Comparison of ENCODE assay signal across 8 cellular contexts in the genomic region with DNA sequence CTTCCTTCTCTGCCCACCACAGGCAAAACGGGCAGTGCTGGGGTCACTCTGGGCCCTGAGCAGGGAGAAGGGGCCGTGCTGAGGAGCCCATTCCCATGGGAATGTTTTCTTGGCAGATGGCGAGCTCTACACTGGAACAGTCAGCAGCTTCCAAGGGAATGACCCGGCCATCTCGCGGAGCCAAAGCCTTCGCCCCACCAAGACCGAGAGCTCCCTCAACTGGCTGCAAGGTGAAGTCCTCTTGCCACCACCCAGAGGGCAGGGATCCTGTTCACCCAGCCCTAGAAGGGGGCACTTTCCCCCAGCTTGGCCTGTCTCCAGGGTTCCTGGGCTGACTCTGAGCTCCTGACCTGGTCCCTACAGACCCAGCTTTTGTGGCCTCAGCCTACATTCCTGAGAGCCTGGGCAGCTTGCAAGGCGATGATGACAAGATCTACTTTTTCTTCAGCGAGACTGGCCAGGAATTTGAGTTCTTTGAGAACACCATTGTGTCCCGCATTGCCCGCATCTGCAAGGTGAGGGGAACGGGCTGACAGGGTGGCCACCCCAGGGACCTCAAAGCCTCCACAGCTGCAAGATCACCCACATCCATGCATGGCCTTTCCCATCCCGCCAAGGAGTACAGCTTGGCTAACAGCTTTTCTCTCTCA. TPM values are rescaled to one million over a fixed set of nuclear protein-coding genes. Genes with fewer than 3 reads are reported as not detected.
DNase-seq lines count a peak whose midpoint lies in the region; ATAC-seq, FAIRE-seq and TF ChIP-seq lines count a peak whose summit lies in the region.

No MANE protein-coding gene starts in this region.

- H3K36me3 Mint-ChIP-seq in GM23338 (ENCODE audit: low read depth), result peaks cover 23% of the 10 kb centered on the region

- H3K36me3 ChIP-seq in GM23338 (ENCODE audit: insufficient read depth), result peaks cover 8% of the 10 kb centered on the region
- H3K36me3 ChIP-seq in GM12878 (ENCODE audit: control insufficient read depth in 2 of 2, insufficient read depth in 2 of 2, low read length in 1 of 2), result peaks cover 5 to 13% of the 10 kb centered on the region in 2 experiments; a peak in 3 of 4 replicates

- TF ChIP-seq CTCF in GM23338 (conservative IDR thresholded peaks at IDR 0.05; ENCODE audit: low read depth in 2 of 2) (peak; percentile 65 to 95), GM12878 (IDR thresholded peaks at IDR 0.05 in 2 of 3, conservative IDR thresholded peaks at IDR 0.05 in 1 of 3; ENCODE audit: control insufficient read depth in 2 of 3, extremely low read depth in 1 of 3, insufficient read depth in 1 of 3, low read depth in 3 of 3, low read length in 3 of 3) (peak; percentile 66 to 82 (median 81))

- H3K4me1 Mint-ChIP-seq in GM23338, result peaks cover 9% of the 10 kb centered on the region

- H4K20me1 ChIP-seq in GM23338 (replicated peaks; ENCODE audit: insufficient read depth), result peaks cover 5% of the 10 kb centered on the region; the same call in 1 of the 2 replicates
- H4K20me1 ChIP-seq in GM12878 (ENCODE audit: control insufficient read depth, insufficient read depth), result no peaks in the 10 kb centered on the region; the same call in 1 of the 2 replicates

- H3K27ac ChIP-seq in GM23338 (ENCODE audit: low read depth), result no peak overlapping the region; the same call in 1 of the 2 replicates
- no peak overlapping the region for H3K27ac ChIP-seq in GM12878 (ENCODE audit: control insufficient read depth, insufficient read depth)

- H3K4me1 ChIP-seq in GM23338 (ENCODE audit: insufficient read depth), result no peaks in the 10 kb centered on the region; the same call in 1 of the 2 replicates
- peaks cover 2% of the 10 kb centered on the region; the same call in 1 of the 2 replicates for H3K4me1 ChIP-seq in GM12878 (ENCODE audit: control insufficient read depth, insufficient read depth, low read length)

- SMC1A ChIA-PET in GM12878 (lab: Charles Lee; ENCODE audit: uncharacterized antibody, unreplicated experiment), result interaction anchor here (0.6 to 3.0 kb wide), 15 partner anchors 11 to 323 kb away, joined by 3 to 24 read pairs (median 5); partner anchors contain the start of genes CIB1 and GDPGP1

- H3K4me3 ChIP-seq in GM23338 (no peak overlapping the region), GM12878 (no peak overlapping the region), skeletal muscle cell (ENCODE audit: low read depth, low read length) (no peak overlapping the region)

- TF ChIP-seq RAD21 in GM12878 (IDR thresholded peaks at IDR 0.05; ENCODE audit: insufficient read depth, low read depth, low read length), result peak; percentile 82

- H3K9ac ChIP-seq in GM12878 (ENCODE audit: control insufficient read depth, insufficient read depth, low read length), result no peak overlapping the region

- H2AFZ ChIP-seq in GM23338 (no peak overlapping the region), GM12878 (ENCODE audit: control insufficient read depth, low read depth, low read length) (no peak overlapping the region)

- H3K27ac Mint-ChIP-seq in GM23338, result 0 out of 2 replicates have a peak overlapping the region, but pooled peaks have one; percentile 44

- H3K27me3 Mint-ChIP-seq in GM23338 (ENCODE audit: insufficient read depth, low read depth, poor library complexity), result peaks cover 5% of the 10 kb centered on the region

- no peak for TF ChIP-seq POLR2A in GM12878 (IDR thresholded peaks at IDR 0.05; ENCODE audit: low read depth, low read length)

- RAD21 ChIA-PET in GM12878 (lab: Charles Lee; ENCODE audit: unreplicated experiment), result interaction anchor here (0.6 to 3.6 kb wide), 19 partner anchors 10 to 323 kb away, joined by 3 to 25 read pairs (median 4); partner anchors contain the start of genes CIB1, GDPGP1 and SEMA4B

- POLR2A ChIA-PET in GM12878 (lab: Charles Lee), result interaction anchor here (0.8 to 2.4 kb wide), 4 partner anchors 10 to 53 kb away, joined by 3 to 15 read pairs (median 5); partner anchors contain the start of genes CIB1 and GDPGP1

- H3K4me3 Mint-ChIP-seq in GM23338, result no peak overlapping the region

- H3K4me2 ChIP-seq in GM23338, result no peak overlapping the region
- H3K4me2 ChIP-seq in GM12878 (ENCODE audit: control insufficient read depth, insufficient read depth), result no peak overlapping the region

- FAIRE-seq in GM12878 (lab: Jason Lieb, UNC), result no peak

- H3K79me2 ChIP-seq in GM23338 (replicated peaks; ENCODE audit: insufficient read depth), result 0 out of 2 replicates have a peak, but pooled peaks cover 7% of the 10 kb centered on the region
- H3K79me2 ChIP-seq in GM12878 (ENCODE audit: control insufficient read depth, insufficient read depth, low read length), result no peaks in the 10 kb centered on the region

- WGBS in GM12878 (ENCODE audit: insufficient coverage, insufficient replicate concordance, low lambda C conversion rate, missing lambda C conversion rate), result 60% methylated on average over 14 of the region's 14 CpGs

- in situ Hi-C loops in GM12878 (cut with MboI), result no loop called here

- DNase-seq in COLO668 (lab: John Stamatoyannopoulos, UW; ENCODE audit: unreplicated experiment), result peak; percentile 72
- peak; percentile 90 for DNase-seq in GM23338 (ENCODE audit: low spot score)
- peak; percentile 97 for DNase-seq in NCI-H82 (lab: John Stamatoyannopoulos, UW)
- no peak for DNase-seq in GM12878 (ENCODE audit: low read depth, low spot score)
- DNase-seq in hippocampal formation (lab: John Stamatoyannopoulos, UW), result peak; percentile 59 to 71
- DNase-seq in skeletal muscle cell (ENCODE audit: low read depth), result peak; percentile 64

- H3F3A ChIP-seq in GM23338 (replicated peaks; ENCODE audit: low read depth), result no peaks in the 10 kb centered on the region

- intact Hi-C loops in GM12878 (cut with micrococcal nuclease; ENCODE audit: unreplicated experiment), result no loop called here

- H3K9me3 Mint-ChIP-seq in GM23338, result no peaks in the 10 kb centered on the region

- ATAC-seq in GM23338 (peak; percentile 87), GM12878 (peak; percentile 83), GM21528 (IDR thresholded peaks at IDR 0.05; ENCODE audit: low FRiP score, unreplicated experiment) (no peak), GM21825 (IDR thresholded peaks at IDR 0.05; ENCODE audit: unreplicated experiment) (no peak)

- CTCF ChIA-PET in GM12878 (lab: Yijun Ruan, JAX), result interaction anchor here (0.7 to 4.2 kb wide), 30 partner anchors 9 to 652 kb away, joined by 3 to 40 read pairs (median 4); partner anchors contain the start of genes CIB1, GDPGP1, SEMA4B and TTLL13

- H3K9me2 ChIP-seq in GM23338 (ENCODE audit: insufficient read depth), result no peaks in the 10 kb centered on the region

- no peaks in the 10 kb centered on the region for H3K27me3 ChIP-seq in GM23338 (ENCODE audit: insufficient read depth)
- H3K27me3 ChIP-seq in GM12878 (replicated peaks in 1 of 2; ENCODE audit: control insufficient read depth in 2 of 2, insufficient read depth in 2 of 2, low read length in 1 of 2), result no peaks in the 10 kb centered on the region

- H3K9me3 ChIP-seq in GM12878 (replicated peaks; ENCODE audit: control insufficient read depth, insufficient read depth, low read length), result no peaks in the 10 kb centered on the region

- BruUV-seq in GM12878 (replicated peaks; lab: Mats Ljungman, UMichigan), result no TSS peak

- TF ChIP-seq EP300 in GM12878 (IDR thresholded peaks at IDR 0.05; ENCODE audit: borderline replicate concordance in 1 of 2, control insufficient read depth in 1 of 2, low read depth in 2 of 2, low read length in 2 of 2), result no peak

RNA-seq across cellular contexts. Expression of gene CIB1, which starts 12.4 kb away (rescaled TPM):
- total RNA-seq in GM23338 (2014; rRNA removed; shearing (Covaris generic)), result 9.8 and 11.2 TPM in 2 replicates
- polyA plus RNA-seq in GM23338 (2016; fragmentation: Nextera tagmentation; extraction: Ambion mirVana), result 33.5 and 35.9 TPM in 2 replicates
- total RNA-seq in GM12878 (2013; cell fraction: nucleolus; rRNA removed), result 10.1 and 10.3 TPM in 2 replicates
- total RNA-seq in GM12878 (2014; rRNA removed), result 67.1 and 73.8 TPM in 2 replicates
- total RNA-seq in GM12878 (2014; rRNA removed; fragmentation: Illumina TruSeq; extraction: Trizol), result 51.4 and 53.0 TPM in 2 replicates
- total RNA-seq in GM12878 (2021), result 80.8 and 88.8 TPM in 2 replicates
- 55.1 TPM for polyA plus RNA-seq in GM12878 (2011; ENCODE audit: low read depth)
- 78.5 and 155 TPM in 2 replicates for polyA plus RNA-seq in GM12878 (2011; rRNA removed)
- polyA plus RNA-seq in GM12878 (2011; cell fraction: cytosol; rRNA removed), result 207 and 248 TPM in 2 replicates
- polyA plus RNA-seq in GM12878 (2011; cell fraction: nucleus; rRNA removed), result 114 and 156 TPM in 2 replicates
- 109 and 142 TPM in 2 replicates for polyA plus RNA-seq in GM12878 (2012)
- polyA plus RNA-seq in GM12878 (2014; fragmentation: Illumina TruSeq; extraction: Trizol), result 42.7 and 83.0 TPM in 2 replicates
- 10 to 100 TPM; 10.8 to 42.5 TPM for polyA plus RNA-seq in GM12878 (2014; fragmentation: Nextera tagmentation; extraction: Ambion mirVana)
- 141 and 142 TPM in 2 replicates for polyA plus RNA-seq in GM12878 (2014; rRNA removed)
- 100 to 1,000 TPM; 128 to 134 TPM for polyA plus RNA-seq in GM12878 (2016; fragmentation: Nextera tagmentation; extraction: Ambion mirVana)
- polyA minus RNA-seq in GM12878 (2011; rRNA and poly(A)+ RNA removed), result 57.2 and 93.1 TPM in 2 replicates
- 17.9 and 31.4 TPM in 2 replicates for polyA minus RNA-seq in GM12878 (2011; cell fraction: cytosol; rRNA and poly(A)+ RNA removed)
- polyA minus RNA-seq in GM12878 (2011; cell fraction: nucleus; rRNA and poly(A)+ RNA removed), result 11.7 and 13.8 TPM in 2 replicates

RNA-seq across cellular contexts. Expression of gene GDPGP1, which starts 12.6 kb away (rescaled TPM):
- 1.2 and 3.8 TPM in 2 replicates for total RNA-seq in GM23338 (2014; rRNA removed; shearing (Covaris generic))
- 0.52 and 0.61 TPM in 2 replicates for polyA plus RNA-seq in GM23338 (2016; fragmentation: Nextera tagmentation; extraction: Ambion mirVana)
- total RNA-seq in GM12878 (2013; cell fraction: nucleolus; rRNA removed), result 14.4 and 14.8 TPM in 2 replicates
- 5.2 and 5.6 TPM in 2 replicates for total RNA-seq in GM12878 (2014; rRNA removed)
- 2.7 and 3.5 TPM in 2 replicates for total RNA-seq in GM12878 (2014; rRNA removed; fragmentation: Illumina TruSeq; extraction: Trizol)
- total RNA-seq in GM12878 (2021), result 7.8 and 8.9 TPM in 2 replicates
- 1.8 TPM for polyA plus RNA-seq in GM12878 (2011; ENCODE audit: low read depth)
- 1.5 and 3.2 TPM in 2 replicates for polyA plus RNA-seq in GM12878 (2011; rRNA removed)
- polyA plus RNA-seq in GM12878 (2011; cell fraction: cytosol; rRNA removed), result 3.5 and 3.8 TPM in 2 replicates
- 7.7 and 7.9 TPM in 2 replicates for polyA plus RNA-seq in GM12878 (2011; cell fraction: nucleus; rRNA removed)
- 2.5 and 2.6 TPM in 2 replicates for polyA plus RNA-seq in GM12878 (2012)
- polyA plus RNA-seq in GM12878 (2014; fragmentation: Illumina TruSeq; extraction: Trizol), result 0.90 and 2.2 TPM in 2 replicates
- polyA plus RNA-seq in GM12878 (2014; fragmentation: Nextera tagmentation; extraction: Ambion mirVana), result under 1 TPM; 0.68 to 0.85 TPM
- polyA plus RNA-seq in GM12878 (2014; rRNA removed), result 4.3 TPM in 2 replicates
- 1 to 10 TPM; 2.1 to 3.8 TPM for polyA plus RNA-seq in GM12878 (2016; fragmentation: Nextera tagmentation; extraction: Ambion mirVana)
- 7.0 and 18.5 TPM in 2 replicates for polyA minus RNA-seq in GM12878 (2011; rRNA and poly(A)+ RNA removed)
- polyA minus RNA-seq in GM12878 (2011; cell fraction: cytosol; rRNA and poly(A)+ RNA removed), result 1.7 and 4.5 TPM in 2 replicates
- polyA minus RNA-seq in GM12878 (2011; cell fraction: nucleus; rRNA and poly(A)+ RNA removed), result 13.9 and 18.6 TPM in 2 replicates

RNA-seq across cellular contexts. Expression of gene SEMA4B, which starts 20.2 kb away (rescaled TPM):
- 41.2 and 48.2 TPM in 2 replicates for total RNA-seq in GM23338 (2014; rRNA removed; shearing (Covaris generic))
- polyA plus RNA-seq in GM23338 (2016; fragmentation: Nextera tagmentation; extraction: Ambion mirVana) (16.7 and 19.5 TPM in 2 replicates), GM12878 (2011; rRNA removed) (3.9 and 8.7 TPM in 2 replicates), GM12878 (2014; fragmentation: Illumina TruSeq; extraction: Trizol) (3.7 and 8.1 TPM in 2 replicates), GM12878 (2014; fragmentation: Nextera tagmentation; extraction: Ambion mirVana) (1 to 10 TPM in 1 of 2 experiments, under 1 TPM in 1; 0.87 to 1.4 TPM), GM12878 (2014; rRNA removed) (16.3 and 18.1 TPM in 2 replicates), GM12878 (2016; fragmentation: Nextera tagmentation; extraction: Ambion mirVana) (10 to 100 TPM in 1 of 2 experiments, 1 to 10 TPM in 1; 10.0 to 10.8 TPM)
- total RNA-seq in GM12878 (2013; cell fraction: nucleolus; rRNA removed), result 76.9 and 77.1 TPM in 2 replicates
- total RNA-seq in GM12878 (2014; rRNA removed) (10.4 and 13.4 TPM in 2 replicates), GM12878 (2014; rRNA removed; fragmentation: Illumina TruSeq; extraction: Trizol) (7.7 and 8.8 TPM in 2 replicates), GM12878 (2021) (23.5 and 26.0 TPM in 2 replicates)
- 5.7 TPM for polyA plus RNA-seq in GM12878 (2011; ENCODE audit: low read depth)
- 9.1 and 11.6 TPM in 2 replicates for polyA plus RNA-seq in GM12878 (2011; cell fraction: cytosol; rRNA removed)
- polyA plus RNA-seq in GM12878 (2011; cell fraction: nucleus; rRNA removed), result 40.5 and 46.0 TPM in 2 replicates
- polyA plus RNA-seq in GM12878 (2012), result 12.4 and 13.5 TPM in 2 replicates
- 18.4 and 36.0 TPM in 2 replicates for polyA minus RNA-seq in GM12878 (2011; rRNA and poly(A)+ RNA removed)
- 6.4 and 14.2 TPM in 2 replicates for polyA minus RNA-seq in GM12878 (2011; cell fraction: cytosol; rRNA and poly(A)+ RNA removed)
- polyA minus RNA-seq in GM12878 (2011; cell fraction: nucleus; rRNA and poly(A)+ RNA removed), result 13.7 and 25.4 TPM in 2 replicates

RNA-seq across cellular contexts. Expression of gene TTLL13, which starts 28.0 kb away (rescaled TPM):
- not detected in 2 replicates for total RNA-seq in GM23338 (2014; rRNA removed; shearing (Covaris generic))
- polyA plus RNA-seq in GM23338 (2016; fragmentation: Nextera tagmentation; extraction: Ambion mirVana) (not detected in 2 replicates), GM12878 (2011; rRNA removed) (0.26 and 0.27 TPM in 2 replicates), GM12878 (2014; fragmentation: Illumina TruSeq; extraction: Trizol) (0.13 and 0.22 TPM in 2 replicates), GM12878 (2014; fragmentation: Nextera tagmentation; extraction: Ambion mirVana) (under 1 TPM in 1 of 2 experiments, not detected in 1; 0.03 TPM), GM12878 (2014; rRNA removed) (0.17 and 0.22 TPM in 2 replicates), GM12878 (2016; fragmentation: Nextera tagmentation; extraction: Ambion mirVana) (under 1 TPM; 0.09 to 0.32 TPM)
- total RNA-seq in GM12878 (2013; cell fraction: nucleolus; rRNA removed), result 0.32 and 1.2 TPM in 2 replicates
- total RNA-seq in GM12878 (2014; rRNA removed) (0.05 and 0.11 TPM in 2 replicates), GM12878 (2014; rRNA removed; fragmentation: Illumina TruSeq; extraction: Trizol) (0.09 TPM in 1 of 2 replicates, not detected in the other), GM12878 (2021) (0.13 and 0.19 TPM in 2 replicates)
- 0.16 TPM for polyA plus RNA-seq in GM12878 (2011; ENCODE audit: low read depth)
- 0.18 and 0.63 TPM in 2 replicates for polyA plus RNA-seq in GM12878 (2011; cell fraction: cytosol; rRNA removed)
- polyA plus RNA-seq in GM12878 (2011; cell fraction: nucleus; rRNA removed), result 0.34 and 1.1 TPM in 2 replicates
- polyA plus RNA-seq in GM12878 (2012), result 0.11 and 0.22 TPM in 2 replicates
- polyA minus RNA-seq in GM12878 (2011; rRNA and poly(A)+ RNA removed), result 0.15 and 0.29 TPM in 2 replicates
- polyA minus RNA-seq in GM12878 (2011; cell fraction: cytosol; rRNA and poly(A)+ RNA removed), result not detected in 2 replicates
- polyA minus RNA-seq in GM12878 (2011; cell fraction: nucleus; rRNA and poly(A)+ RNA removed), result 0.12 TPM in 1 of 2 replicates, not detected in the other

RNA-seq across cellular contexts. Expression of gene NGRN, which starts 44.1 kb away (rescaled TPM):
- total RNA-seq in GM23338 (2014; rRNA removed; shearing (Covaris generic)), result 92.2 and 131 TPM in 2 replicates
- polyA plus RNA-seq in GM23338 (2016; fragmentation: Nextera tagmentation; extraction: Ambion mirVana) (79.2 and 88.9 TPM in 2 replicates), GM12878 (2011; rRNA removed) (28.4 and 29.5 TPM in 2 replicates), GM12878 (2014; fragmentation: Illumina TruSeq; extraction: Trizol) (18.3 and 20.8 TPM in 2 replicates), GM12878 (2014; fragmentation: Nextera tagmentation; extraction: Ambion mirVana) (10 to 100 TPM in 1 of 2 experiments, 1 to 10 TPM in 1; 5.8 to 11.2 TPM), GM12878 (2014; rRNA removed) (22.2 and 23.6 TPM in 2 replicates), GM12878 (2016; fragmentation: Nextera tagmentation; extraction: Ambion mirVana) (10 to 100 TPM; 29.2 to 31.3 TPM)
- 17.2 and 19.9 TPM in 2 replicates for total RNA-seq in GM12878 (2013; cell fraction: nucleolus; rRNA removed)
- total RNA-seq in GM12878 (2014; rRNA removed) (22.9 and 26.0 TPM in 2 replicates), GM12878 (2014; rRNA removed; fragmentation: Illumina TruSeq; extraction: Trizol) (17.8 and 18.2 TPM in 2 replicates), GM12878 (2021) (22.9 and 25.7 TPM in 2 replicates)
- 11.0 TPM for polyA plus RNA-seq in GM12878 (2011; ENCODE audit: low read depth)
- 19.3 and 20.9 TPM in 2 replicates for polyA plus RNA-seq in GM12878 (2011; cell fraction: cytosol; rRNA removed)
- polyA plus RNA-seq in GM12878 (2011; cell fraction: nucleus; rRNA removed), result 16.1 and 17.5 TPM in 2 replicates
- polyA plus RNA-seq in GM12878 (2012), result 13.8 and 14.7 TPM in 2 replicates
- polyA minus RNA-seq in GM12878 (2011; rRNA and poly(A)+ RNA removed), result 14.7 and 17.3 TPM in 2 replicates
- polyA minus RNA-seq in GM12878 (2011; cell fraction: cytosol; rRNA and poly(A)+ RNA removed), result 4.0 and 5.6 TPM in 2 replicates
- 5.7 and 11.4 TPM in 2 replicates for polyA minus RNA-seq in GM12878 (2011; cell fraction: nucleus; rRNA and poly(A)+ RNA removed)

Comparison
In these comparisons a context has a peak if more than half of its experiments do, and no peak if none do; other contexts are left out.
1. ATAC-seq: peak in GM23338 (single experiment) and GM12878 (single experiment); none in GM21528 (single experiment) and GM21825 (single experiment).